ENCODE assay signal across 1 cellular context in the genomic region with DNA sequence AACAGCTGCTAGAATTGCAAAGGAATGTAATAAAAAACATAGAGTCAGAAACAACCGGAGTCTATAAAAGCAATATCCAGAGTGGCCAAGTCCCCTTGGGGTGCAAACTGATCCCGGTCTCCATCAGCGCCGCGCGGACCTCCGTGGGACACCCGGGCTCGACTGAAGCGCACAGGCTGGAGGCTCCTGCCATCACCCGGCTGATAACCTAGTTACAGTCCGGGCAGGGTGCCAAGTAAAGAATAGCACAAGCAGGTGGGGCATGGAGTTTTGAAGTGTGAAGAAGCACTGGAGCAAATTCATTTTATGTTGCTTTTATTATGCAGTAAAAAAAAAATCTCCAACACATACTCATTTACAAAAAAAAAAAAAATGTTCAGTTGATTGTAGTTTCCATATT.
TF ChIP-seq lines count a peak whose summit lies in the region.

No MANE protein-coding gene starts in this region.

TF ChIP-seq in HEK293, 187 proteins besides CTCF, POLR2A, EP300 and RAD21 (continued from another document):
- TF ChIP-seq PRDM2 (tag by site-specific recombination; IDR thresholded peaks at IDR 0.05; ENCODE audit: borderline replicate concordance) (no peak), ZBTB17 (tag by site-specific recombination; IDR thresholded peaks at IDR 0.05) (peak; percentile 50), ZSCAN30 (tag by site-specific recombination; IDR thresholded peaks at IDR 0.05) (0 out of 2 replicates have a peak, but pooled peaks have one; percentile 36), ZNF473 (tag by site-specific recombination; IDR thresholded peaks at IDR 0.05) (no peak), OSR2 (tag by site-specific recombination; IDR thresholded peaks at IDR 0.05) (no peak), ZNF211 (tag by site-specific recombination; IDR thresholded peaks at IDR 0.05; ENCODE audit: low read depth) (no peak), ZBTB7A (tag by site-specific recombination; IDR thresholded peaks at IDR 0.05; ENCODE audit: low read depth) (no peak)
